In the genomic region with DNA sequence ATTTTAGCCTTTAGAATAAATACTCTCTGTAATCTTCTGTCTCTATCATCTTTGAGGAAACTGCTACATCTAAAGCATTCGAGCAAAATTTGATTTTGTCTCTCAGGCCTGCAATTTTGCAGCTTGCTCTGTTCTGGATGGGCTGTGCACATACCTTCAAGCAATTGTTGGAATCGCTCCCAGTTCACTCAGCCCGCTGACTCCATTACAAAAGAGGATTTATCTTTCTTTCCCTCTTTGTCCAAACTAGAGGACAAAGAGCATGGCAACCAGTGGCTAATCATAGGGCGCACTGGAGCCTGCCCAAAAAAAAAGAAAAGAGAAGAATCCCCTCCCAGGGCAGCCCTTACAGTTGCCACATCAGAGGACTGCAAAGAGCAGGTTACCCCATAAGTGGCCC, we compare ENCODE assay signal across 33 cellular contexts. TPM values are rescaled to one million over a fixed set of nuclear protein-coding genes. Genes with fewer than 3 reads are reported as not detected.
DNase-seq lines count a peak whose midpoint lies in the region; ATAC-seq and TF ChIP-seq lines count a peak whose summit lies in the region.
"Had no signal": no experiment of that assay in that cellular context is flagged by ENCODE, and none has a peak within 500 bp of the region (broad histone marks: within the 10 kb centered on the region; RNA-seq: fewer than 3 reads in every experiment).

No MANE protein-coding gene starts in this region.

- H3K27me3 Mint-ChIP-seq in nephron (ENCODE audit: low read depth): no peaks in the 10 kb centered on the region

- H3K27ac Mint-ChIP-seq in nephron: peak overlapping the region; percentile 72 to 87 (median 86)
- H3K27ac Mint-ChIP-seq: activated CD8-positive, alpha-beta T cell treated with anti-CD3 and anti-CD28 coated beads, Interleukin-2, amount 10 ng/mL, durations not matched to agents 7 days and 5 days; activated naive CD4-positive, alpha-beta T cell treated with anti-CD3 and anti-CD28 coated beads, Interleukin-2, amount 10 ng/mL, durations not matched to agents 7 days and 5 days; activated T-helper 17 cell treated with anti-CD3 and anti-CD28 coated beads, Interleukin-2, amount 50 U/mL, for 72 hours; CD4-positive, CD25-positive, alpha-beta regulatory T cell; naive B cell had no signal

- H3K9me3 Mint-ChIP-seq in nephron: no peaks in the 10 kb centered on the region
- H3K9me3 Mint-ChIP-seq: activated naive CD4-positive, alpha-beta T cell treated with anti-CD3 and anti-CD28 coated beads, Interleukin-2, amount 10 ng/mL, durations not matched to agents 7 days and 5 days; activated T-helper 17 cell treated with anti-CD3 and anti-CD28 coated beads, Interleukin-2, amount 50 U/mL, for 72 hours; CD4-positive, CD25-positive, alpha-beta regulatory T cell; naive B cell had no signal

- peaks cover 5% of the 10 kb centered on the region for H3K4me1 ChIP-seq in ectodermal cell (ENCODE audit: control insufficient read depth, insufficient read depth, low read length)

- 77 to 78% methylated on average over 4 of the region's 4 CpGs for WGBS in ectodermal cell, 2 experiments

- H3K36me3 Mint-ChIP-seq in nephron (ENCODE audit: low read depth): no peaks in the 10 kb centered on the region
- H3K36me3 Mint-ChIP-seq: activated naive CD4-positive, alpha-beta T cell treated with anti-CD3 and anti-CD28 coated beads, Interleukin-2, amount 10 ng/mL, durations not matched to agents 7 days and 5 days; CD4-positive, CD25-positive, alpha-beta regulatory T cell; naive B cell had no signal

- ATAC-seq in Right ventricle myocardium superior (ENCODE audit: poor library complexity): peak; percentile 26
- no peak for ATAC-seq in Right ventricle myocardium inferior
- ATAC-seq in HG03469 (IDR thresholded peaks at IDR 0.05; ENCODE audit: unreplicated experiment): no peak
- ATAC-seq: A549; activated CD8-positive, alpha-beta T cell treated with anti-CD3 and anti-CD28 coated beads, Interleukin-2, amount 10 ng/mL, durations not matched to agents 7 days and 5 days; activated T-helper 17 cell treated with anti-CD3 and anti-CD28 coated beads, Interleukin-2, amount 50 U/mL, for 72 hours; Panc1; stimulated activated naive CD8-positive, alpha-beta T cell treated with anti-CD3 and anti-CD28 coated beads, Interleukin-15, Interleukin-2, amounts not matched to agents 100 U/mL and 50 U/mL, for 24 hours had no signal

- H3K27ac ChIP-seq in ectodermal cell (ENCODE audit: insufficient read depth, low read depth, low read length, poor library complexity, severe bottlenecking): peak overlapping the region; percentile 33
- H3K27ac ChIP-seq: A549, epithelial cell of prostate, left ventricle myocardium inferior, testis had no signal

- H3K27me3 ChIP-seq in ectodermal cell (ENCODE audit: control insufficient read depth, insufficient read depth, low read length, poor library complexity, severe bottlenecking): no peaks in the 10 kb centered on the region
- H3K27me3 ChIP-seq: adrenal gland, testis had no signal

- H3K4me3 Mint-ChIP-seq in nephron: no peak overlapping the region
- H3K4me3 Mint-ChIP-seq: activated CD8-positive, alpha-beta T cell treated with anti-CD3 and anti-CD28 coated beads, Interleukin-2, amount 10 ng/mL, durations not matched to agents 7 days and 5 days; activated naive CD4-positive, alpha-beta T cell treated with anti-CD3 and anti-CD28 coated beads, Interleukin-2, amount 10 ng/mL, durations not matched to agents 7 days and 5 days; activated T-helper 17 cell treated with anti-CD3 and anti-CD28 coated beads, Interleukin-2, amount 50 U/mL, for 72 hours; CD4-positive, CD25-positive, alpha-beta regulatory T cell; naive B cell had no signal

- H3K9me3 ChIP-seq in ectodermal cell (ENCODE audit: control insufficient read depth, low read length): no peaks in the 10 kb centered on the region
- H3K9me3 ChIP-seq: A549, adrenal gland, left ventricle myocardium inferior, testis had no signal

- no peak for DNase-seq in Right ventricle myocardium superior
- no peak for DNase-seq in Right ventricle myocardium inferior (ENCODE audit: missing footprints)
- no peak for DNase-seq in stimulated activated CD4-positive, alpha-beta T cell treated with anti-CD3 and anti-CD28 coated beads, Interleukin-4, amount 100 ng/mL, for 24 hours
- no peak for DNase-seq in SKM-1 treated with dmso at 0.1 percent for 144 hours (lab: John Stamatoyannopoulos, UW; ENCODE audit: unreplicated experiment)
- no peak for DNase-seq in NCI-H2081 treated with DMSO at 0.1 percent for 48 hours (lab: John Stamatoyannopoulos, UW)
- DNase-seq: activated CD8-positive, alpha-beta T cell treated with anti-CD3 and anti-CD28 coated beads, Interleukin-2, amount 10 ng/mL, durations not matched to agents 7 days and 5 days; activated naive CD4-positive, alpha-beta T cell treated with anti-CD3 and anti-CD28 coated beads, Interleukin-2, amount 10 ng/mL, durations not matched to agents 7 days and 5 days; AML-193; CD4-positive, CD25-positive, alpha-beta regulatory T cell; DMS79 treated with DMSO at 0.1 percent for 48 hours; effector CD8-positive, alpha-beta T cell; GF-D8; islet precursor cell; left ventricle myocardium inferior; midbrain; naive B cell; NCI-H1048; NCI-H1694 treated with DMSO at 0.1 percent for 48 hours; NCI-H526 treated with DMSO at 0.1 percent for 48 hours; SIG-M5; small intestine; stimulated activated CD4-positive, alpha-beta T cell treated with anti-CD3 and anti-CD28 coated beads, Interleukin-1b, Interleukin-23, amount 100 ng/mL, for 48 hours; stimulated activated naive CD8-positive, alpha-beta T cell treated with anti-CD3 and anti-CD28 coated beads, Interleukin-15, Interleukin-2, amounts not matched to agents 100 U/mL and 50 U/mL, for 24 hours; T-helper 9 cell; testis had no signal

- no peaks in the 10 kb centered on the region for H3K36me3 ChIP-seq in ectodermal cell (ENCODE audit: control insufficient read depth, insufficient read depth, low read length)
- H3K36me3 ChIP-seq: adrenal gland, left ventricle myocardium inferior had no signal

- H3K4me1 Mint-ChIP-seq in nephron: peaks cover 64% of the 10 kb centered on the region
- H3K4me1 Mint-ChIP-seq: activated naive CD4-positive, alpha-beta T cell treated with anti-CD3 and anti-CD28 coated beads, Interleukin-2, amount 10 ng/mL, durations not matched to agents 7 days and 5 days; activated T-helper 17 cell treated with anti-CD3 and anti-CD28 coated beads, Interleukin-2, amount 50 U/mL, for 72 hours had no signal

- H3K4me3 ChIP-seq in ectodermal cell (ENCODE audit: insufficient read depth, low read depth, low read length): no peak overlapping the region
- H3K4me3 ChIP-seq: A549, adrenal gland, left ventricle myocardium inferior, testis had no signal

- intact Hi-C loops in Right ventricle myocardium superior (cut with DNase I): no loop called here
- intact Hi-C loops in Right ventricle myocardium inferior (cut with DNase I): loop anchor here (10.0 kb wide), 1 partner anchor 1087 kb away; no protein-coding TSS in a partner anchor

- TF ChIP-seq CTCF in nephron (IDR thresholded peaks at IDR 0.05; ENCODE audit: unreplicated experiment in 3 of 3): no peak

RNA-seq across cellular contexts. Expression of a gene that starts 49.0 kb away (rescaled TPM):
- 79.0 TPM for total RNA-seq in Right ventricle myocardium superior
- total RNA-seq in Right ventricle myocardium inferior: 86.5 TPM
- polyA plus RNA-seq in ectodermal cell (2013, experiment 1 of 4): 130 TPM
- polyA plus RNA-seq in ectodermal cell (2013, experiment 2 of 4): 124 TPM
- 102 TPM for polyA plus RNA-seq in ectodermal cell (2013, experiment 3 of 4)
- 102 TPM for polyA plus RNA-seq in ectodermal cell (2013, experiment 4 of 4)
